Comparison of ENCODE assay signal across 34 cellular contexts in the genomic region with DNA sequence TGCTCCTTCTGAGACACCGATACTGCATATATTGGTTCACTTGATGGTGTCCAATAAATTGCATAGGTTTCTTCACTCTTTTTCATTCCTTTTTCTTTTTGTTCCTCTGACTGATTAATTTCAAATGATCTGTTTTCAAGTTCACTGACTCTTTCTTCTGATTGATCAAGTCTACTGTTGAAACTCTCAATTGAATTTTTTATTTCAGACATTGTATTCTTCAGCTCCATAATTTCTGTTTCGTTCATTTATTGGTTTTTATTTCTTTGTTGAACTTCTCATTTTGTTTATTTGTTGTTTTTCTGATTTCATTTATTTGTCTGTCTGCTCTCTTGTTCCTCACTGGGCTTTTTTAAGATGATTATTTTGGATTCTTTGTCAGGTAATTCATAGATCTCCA. TPM values are rescaled to one million over a fixed set of nuclear protein-coding genes. Genes with fewer than 3 reads are reported as not detected.
"Had no signal": no experiment of that assay in that cellular context is flagged by ENCODE, and none has a peak within 500 bp of the region (broad histone marks: within the 10 kb centered on the region; RNA-seq: fewer than 3 reads in every experiment).

No MANE protein-coding gene starts in this region.

- DNase-seq: activated CD4-positive, alpha-beta T cell treated with anti-CD3 and anti-CD28 coated beads for 36 hours; activated CD4-positive, alpha-beta T cell treated with anti-CD3 and anti-CD28 coated beads, Interleukin-2, amount 10 ng/mL, durations not matched to agents 7 days and 5 days; activated CD4-positive, alpha-beta T cell treated with anti-CD3 and anti-CD28 coated beads, Interleukin-2, amount 50 U/mL, for 48 hours; activated CD8-positive, alpha-beta T cell treated with anti-CD3 and anti-CD28 coated beads, Interleukin-2, amount 10 ng/mL, durations not matched to agents 7 days and 5 days; activated gamma-delta T cell; activated naive CD4-positive, alpha-beta T cell treated with Interleukin-2 at 50 U/mL for 16 hours; activated naive CD8-positive, alpha-beta T cell treated with anti-CD3 and anti-CD28 coated beads, Interleukin-2, amount 10 ng/mL, durations not matched to agents 7 days and 5 days; activated T-cell treated with anti-CD3 and anti-CD28 coated beads, Interleukin-2, amount 50 U/mL, for 24 hours; amygdala; Kasumi-1; MG63; MV-4-11; NCI-H1092; NCI-H1436 treated with DMSO at 0.1 percent for 48 hours; NCI-H1694 treated with DMSO at 0.1 percent for 48 hours; NCI-H2029; NCI-H345; NCI-H524 treated with DMSO at 0.1 percent for 48 hours; SHP77; SJCRH30 had no signal

- H3K27ac Mint-ChIP-seq: activated CD4-positive, alpha-beta T cell treated with anti-CD3 and anti-CD28 coated beads for 36 hours; activated CD4-positive, alpha-beta T cell treated with anti-CD3 and anti-CD28 coated beads, Interleukin-2, amount 10 ng/mL, durations not matched to agents 7 days and 5 days; activated CD8-positive, alpha-beta T cell treated with anti-CD3 and anti-CD28 coated beads, Interleukin-2, amount 10 ng/mL, durations not matched to agents 7 days and 5 days; activated naive CD4-positive, alpha-beta T cell treated with anti-CD3 and anti-CD28 coated beads, Interleukin-2, amount 50 U/mL, for 24 hours; activated naive CD8-positive, alpha-beta T cell treated with anti-CD3 and anti-CD28 coated beads, Interleukin-2, amount 10 ng/mL, durations not matched to agents 7 days and 5 days; activated T-cell treated with anti-CD3 and anti-CD28 coated beads, Interleukin-2, amount 50 U/mL, for 24 hours; activated T-helper 2 cell treated with anti-CD3 and anti-CD28 coated beads, Interferon-gamma antibody, Interleukin-2, Interleukin-4, amounts not matched to agents 10 μg/mL and 5 μg/mL and 100 μg/mL, durations not matched to agents 14 hours and 24 hours and 36 hours; T-helper 1 cell treated with Interleukin-12 subunit alpha and Interleukin-12 subunit beta and Interleukin-4 antibody, amounts not matched to agents 30 μg/mL and 1 μg/mL, for 36 hours; T-helper 2 cell treated with Interferon-gamma antibody and Interleukin-4, amounts not matched to agents 5 μg/mL and 100 μg/mL, for 36 hours had no signal

- ATAC-seq: activated CD4-positive, alpha-beta T cell treated with anti-CD3 and anti-CD28 coated beads for 36 hours; activated CD4-positive, CD25-positive, alpha-beta regulatory T cell treated with anti-CD3 and anti-CD28 coated beads, Interleukin-2, amount 50 U/mL, for 24 hours; activated CD8-positive, alpha-beta T cell treated with anti-CD3 and anti-CD28 coated beads, Interleukin-2, amount 10 ng/mL, durations not matched to agents 7 days and 5 days; Panc1 had no signal

- H3K36me3 ChIP-seq: breast epithelium had no signal

- FAIRE-seq: TTC549 had no signal

- H3K27ac ChIP-seq: ascending aorta, breast epithelium, SJCRH30, SK-N-MC had no signal

- H3K4me3 ChIP-seq: ascending aorta, breast epithelium, MG63, SJCRH30, SK-N-MC had no signal

- H3K27me3 ChIP-seq: ascending aorta, breast epithelium, MG63, SJCRH30 had no signal

- H3K4me3 Mint-ChIP-seq: activated CD4-positive, alpha-beta T cell treated with anti-CD3 and anti-CD28 coated beads for 36 hours; activated CD4-positive, alpha-beta T cell treated with anti-CD3 and anti-CD28 coated beads, Interleukin-2, amount 10 ng/mL, durations not matched to agents 7 days and 5 days; activated CD8-positive, alpha-beta T cell treated with anti-CD3 and anti-CD28 coated beads, Interleukin-2, amount 10 ng/mL, durations not matched to agents 7 days and 5 days; activated naive CD4-positive, alpha-beta T cell treated with anti-CD3 and anti-CD28 coated beads, Interleukin-2, amount 50 U/mL, for 24 hours; activated naive CD8-positive, alpha-beta T cell treated with anti-CD3 and anti-CD28 coated beads, Interleukin-2, amount 10 ng/mL, durations not matched to agents 7 days and 5 days; activated T-cell treated with anti-CD3 and anti-CD28 coated beads, Interleukin-2, amount 50 U/mL, for 24 hours; T-helper 1 cell treated with Interleukin-12 subunit alpha and Interleukin-12 subunit beta and Interleukin-4 antibody, amounts not matched to agents 30 μg/mL and 1 μg/mL, for 36 hours; T-helper 2 cell treated with Interferon-gamma antibody and Interleukin-4, amounts not matched to agents 5 μg/mL and 100 μg/mL, for 36 hours had no signal

- H3K4me1 ChIP-seq: ascending aorta, breast epithelium, SJCRH30 had no signal

- H3K27me3 Mint-ChIP-seq: activated CD4-positive, alpha-beta T cell treated with anti-CD3 and anti-CD28 coated beads for 36 hours; activated CD4-positive, alpha-beta T cell treated with anti-CD3 and anti-CD28 coated beads, Interleukin-2, amount 10 ng/mL, durations not matched to agents 7 days and 5 days; activated naive CD4-positive, alpha-beta T cell treated with anti-CD3 and anti-CD28 coated beads, Interleukin-2, amount 50 U/mL, for 24 hours; activated naive CD8-positive, alpha-beta T cell treated with anti-CD3 and anti-CD28 coated beads, Interleukin-2, amount 10 ng/mL, durations not matched to agents 7 days and 5 days; activated T-cell treated with anti-CD3 and anti-CD28 coated beads, Interleukin-2, amount 50 U/mL, for 24 hours had no signal

RNA-seq across cellular contexts. Expression of gene NRAP, which starts 29.5 kb away (rescaled TPM):
- total RNA-seq: activated CD4-positive, alpha-beta T cell treated with anti-CD3 and anti-CD28 coated beads for 36 hours; activated CD4-positive, alpha-beta T cell treated with anti-CD3 and anti-CD28 coated beads, Interleukin-2, amount 10 ng/mL, durations not matched to agents 7 days and 5 days; activated CD8-positive, alpha-beta T cell treated with anti-CD3 and anti-CD28 coated beads, Interleukin-2, amount 10 ng/mL, durations not matched to agents 7 days and 5 days; activated naive CD8-positive, alpha-beta T cell treated with anti-CD3 and anti-CD28 coated beads, Interleukin-2, amount 10 ng/mL, durations not matched to agents 7 days and 5 days; activated T-helper 2 cell treated with anti-CD3 and anti-CD28 coated beads, Interferon-gamma antibody, Interleukin-2, Interleukin-4, amounts not matched to agents 10 μg/mL and 5 μg/mL and 100 μg/mL, durations not matched to agents 14 hours and 24 hours and 36 hours; ascending aorta; breast epithelium; RPMI7951; SJCRH30 had no signal

RNA-seq across cellular contexts. Expression of gene PLEKHS1, which starts 58.1 kb away (rescaled TPM):
- total RNA-seq: activated CD8-positive, alpha-beta T cell treated with anti-CD3 and anti-CD28 coated beads, Interleukin-2, amount 10 ng/mL, durations not matched to agents 7 days and 5 days; activated naive CD8-positive, alpha-beta T cell treated with anti-CD3 and anti-CD28 coated beads, Interleukin-2, amount 10 ng/mL, durations not matched to agents 7 days and 5 days; activated T-helper 2 cell treated with anti-CD3 and anti-CD28 coated beads, Interferon-gamma antibody, Interleukin-2, Interleukin-4, amounts not matched to agents 10 μg/mL and 5 μg/mL and 100 μg/mL, durations not matched to agents 14 hours and 24 hours and 36 hours; ascending aorta; cardiac septum; cerebellum; NCI-H460 had no signal
